ENCODE assay signal across 22 cellular contexts in genomic region chr20:57374343-57374930, GRCh38. TPM values are rescaled to one million over a fixed set of nuclear protein-coding genes. Genes with fewer than 3 reads are reported as not detected.
DNase-seq lines count a peak whose midpoint lies in the region; ATAC-seq and TF ChIP-seq lines count a peak whose summit lies in the region.
"Had no signal": no experiment of that assay in that cellular context is flagged by ENCODE, and none has a peak within 500 bp of the region (broad histone marks: within the 10 kb centered on the region; RNA-seq: fewer than 3 reads in every experiment).

No MANE protein-coding gene starts in this region.

- H3K27me3 Mint-ChIP-seq in GM23338 (ENCODE audit: insufficient read depth, low read depth, poor library complexity): peaks cover 14% of the 10 kb centered on the region
- H3K27me3 Mint-ChIP-seq: IgD-negative memory B cell had no signal

- H3K79me2 ChIP-seq in GM23338 (replicated peaks; ENCODE audit: insufficient read depth): no peaks in the 10 kb centered on the region; the same call in 1 of the 2 replicates
- no peaks in the 10 kb centered on the region for H3K79me2 ChIP-seq in osteoblast (ENCODE audit: insufficient read depth, low read length)

- H3K9me3 ChIP-seq in osteoblast (ENCODE audit: low read depth, low read length): no peaks in the 10 kb centered on the region
- H3K9me3 ChIP-seq: BE2C, mucosa of descending colon, SJCRH30 had no signal

- H4K20me1 ChIP-seq in GM23338 (replicated peaks; ENCODE audit: insufficient read depth): peaks cover 13% of the 10 kb centered on the region; the same call in 1 of the 2 replicates
- H4K20me1 ChIP-seq in osteoblast (ENCODE audit: insufficient read depth, low read length): peaks cover 15% of the 10 kb centered on the region

- H3K27ac ChIP-seq in GM23338 (ENCODE audit: low read depth) (peak overlapping the region; percentile 45; the same call in 1 of the 2 replicates), coronary artery (peak overlapping the region in 1 of 2 donors; percentile 72), osteoblast (ENCODE audit: low read depth, low read length) (peak overlapping the region; percentile 32)
- H3K27ac ChIP-seq: foreskin keratinocyte, SJCRH30 had no signal

- H3K4me1 Mint-ChIP-seq in GM23338: peaks cover 21% of the 10 kb centered on the region

- no peaks in the 10 kb centered on the region for H3K9me3 Mint-ChIP-seq in GM23338
- H3K9me3 Mint-ChIP-seq: activated T-cell treated with anti-CD3 and anti-CD28 coated beads, Interleukin-2, amount 50 U/mL, for 4 hours; IgD-negative memory B cell had no signal

- 0 out of 2 replicates have a peak overlapping the region, but pooled peaks have one; percentile 20 for H3K4me2 ChIP-seq in GM23338
- H3K4me2 ChIP-seq in osteoblast (ENCODE audit: insufficient read depth, low read length): no peak overlapping the region

- peaks cover 93% of the 10 kb centered on the region for H3K36me3 Mint-ChIP-seq in GM23338 (ENCODE audit: low read depth)

- H3K9me2 ChIP-seq in GM23338 (ENCODE audit: insufficient read depth): no peaks in the 10 kb centered on the region

- H3K4me1 ChIP-seq in GM23338 (ENCODE audit: insufficient read depth) (peaks cover 7% of the 10 kb centered on the region), osteoblast (ENCODE audit: insufficient read depth, low read length) (peaks cover 9% of the 10 kb centered on the region)
- H3K4me1 ChIP-seq: BE2C, foreskin keratinocyte, SJCRH30 had no signal

- H3K4me3 ChIP-seq in GM23338: no peak overlapping the region
- peak overlapping the region; percentile 36 for H3K4me3 ChIP-seq in coronary artery
- no peak overlapping the region for H3K4me3 ChIP-seq in osteoblast (ENCODE audit: insufficient read depth, low read length)
- H3K4me3 ChIP-seq: mucosa of descending colon, SJCRH30 had no signal

- H3F3A ChIP-seq in GM23338 (replicated peaks; ENCODE audit: low read depth): no peaks in the 10 kb centered on the region

- TF ChIP-seq CTCF in GM23338 (conservative IDR thresholded peaks at IDR 0.05; ENCODE audit: low read depth in 2 of 2) (no peak), coronary artery (IDR thresholded peaks at IDR 0.05) (no peak), osteoblast (IDR thresholded peaks at IDR 0.05; ENCODE audit: extremely low read depth, low read depth, low read length) (no peak)

- H3K27ac Mint-ChIP-seq in GM23338: peak overlapping the region; percentile 64

- ATAC-seq in GM23338: peak; percentile 74
- ATAC-seq in HG03520 (IDR thresholded peaks at IDR 0.05; ENCODE audit: unreplicated experiment): no peak
- ATAC-seq in HG03571 (IDR thresholded peaks at IDR 0.05; ENCODE audit: unreplicated experiment): no peak
- ATAC-seq: activated T-cell treated with anti-CD3 and anti-CD28 coated beads, Interleukin-2, amount 50 U/mL, for 4 hours; foreskin keratinocyte had no signal

- DNase-seq in GM23338 (ENCODE audit: low spot score): peak; percentile 30
- DNase-seq in OCI-M1 (lab: John Stamatoyannopoulos, UW): peak; percentile 6
- DNase-seq in coronary artery (ENCODE audit: low spot score): no peak
- DNase-seq in osteoblast (ENCODE audit: insufficient read length, low spot score, missing footprints): no peak
- DNase-seq in NCI-H82 (lab: John Stamatoyannopoulos, UW): no peak
- no peak for DNase-seq in NCI-H69 (lab: John Stamatoyannopoulos, UW)
- DNase-seq: activated T-cell treated with anti-CD3 and anti-CD28 coated beads, Interleukin-2, amount 50 U/mL, for 4 hours; BE2C; cerebellar nuclear complex; foreskin keratinocyte; NCI-H187 treated with DMSO at 0.1 percent for 48 hours; NCI-H446 treated with DMSO at 0.1 percent for 48 hours; SJCRH30; T1000 had no signal

- peaks cover 45% of the 10 kb centered on the region for H3K36me3 ChIP-seq in GM23338 (ENCODE audit: insufficient read depth)
- peaks cover 88% of the 10 kb centered on the region for H3K36me3 ChIP-seq in osteoblast (ENCODE audit: insufficient read depth, low read length)

- H2AFZ ChIP-seq in GM23338 (no peak overlapping the region), osteoblast (ENCODE audit: low read length) (no peak overlapping the region)

- H3K27me3 ChIP-seq in GM23338 (ENCODE audit: insufficient read depth) (no peaks in the 10 kb centered on the region), osteoblast (ENCODE audit: insufficient read depth, low read length) (no peaks in the 10 kb centered on the region)
- H3K27me3 ChIP-seq: BE2C, foreskin keratinocyte, SJCRH30 had no signal

- H3K4me3 Mint-ChIP-seq in GM23338: no peak overlapping the region
- H3K4me3 Mint-ChIP-seq: activated T-cell treated with anti-CD3 and anti-CD28 coated beads, Interleukin-2, amount 50 U/mL, for 4 hours; IgD-negative memory B cell had no signal

TF ChIP-seq in GM23338, 12 proteins besides CTCF, POLR2A, EP300 and RAD21 (continues in another document):
- no peak for TF ChIP-seq CREB1 (CRISPR knock-in tag; IDR thresholded peaks at IDR 0.05; ENCODE audit: low read depth)
- TF ChIP-seq REST (IDR thresholded peaks at IDR 0.05; ENCODE audit: unreplicated experiment): no peak
- TF ChIP-seq ZNF331 (CRISPR knock-in tag; IDR thresholded peaks at IDR 0.05; ENCODE audit: low read depth): no peak
- TF ChIP-seq POLR2AphosphoS5 (IDR thresholded peaks at IDR 0.05; ENCODE audit: low read depth): no peak
- no peak for TF ChIP-seq ZNF114 (CRISPR knock-in tag; IDR thresholded peaks at IDR 0.05)
- no peak for TF ChIP-seq STAT1 (IDR thresholded peaks at IDR 0.05; ENCODE audit: unreplicated experiment)
- no peak for TF ChIP-seq NANOG (IDR thresholded peaks at IDR 0.05; ENCODE audit: borderline replicate concordance)
- TF ChIP-seq JUNB (IDR thresholded peaks at IDR 0.05; ENCODE audit: unreplicated experiment): no peak
- TF ChIP-seq EZH2 (IDR thresholded peaks at IDR 0.05; ENCODE audit: low read depth, unreplicated experiment): no peak
- no peak for TF ChIP-seq ETS1 (IDR thresholded peaks at IDR 0.05)

RNA-seq across cellular contexts. Expression of gene RBM38, which starts 16.8 kb away (rescaled TPM):
- total RNA-seq in GM23338 (2014; rRNA removed; shearing (Covaris generic)): 77.6 and 80.5 TPM in 2 replicates
- 22.9 and 32.6 TPM in 2 replicates for polyA plus RNA-seq in GM23338 (2016; fragmentation: Nextera tagmentation; extraction: Ambion mirVana)
- 2.1 and 2.9 TPM in 2 replicates for total RNA-seq in osteoblast

RNA-seq across cellular contexts. Expression of gene RAE1, which starts 23.4 kb away (rescaled TPM):
- total RNA-seq in GM23338 (2014; rRNA removed; shearing (Covaris generic)): 43.3 and 59.7 TPM in 2 replicates
- 33.0 and 35.4 TPM in 2 replicates for polyA plus RNA-seq in GM23338 (2016; fragmentation: Nextera tagmentation; extraction: Ambion mirVana)
- total RNA-seq in osteoblast: 22.7 and 24.6 TPM in 2 replicates

RNA-seq across cellular contexts. Expression of gene SPO11, which starts 44.8 kb away (rescaled TPM):
- total RNA-seq in GM23338 (2014; rRNA removed; shearing (Covaris generic)): not detected in 2 replicates
- polyA plus RNA-seq in GM23338 (2016; fragmentation: Nextera tagmentation; extraction: Ambion mirVana): not detected in 2 replicates
- total RNA-seq in osteoblast: not detected in 2 replicates
- total RNA-seq: activated T-cell treated with anti-CD3 and anti-CD28 coated beads, Interleukin-2, amount 50 U/mL, for 4 hours; endothelial cell of umbilical vein; foreskin keratinocyte; left colon; mucosa of descending colon; osteocyte; SJCRH30; skeletal muscle tissue had no signal
- polyA plus RNA-seq: endothelial cell of umbilical vein, foreskin keratinocyte, IgD-negative memory B cell had no signal

Comparison
In these comparisons a context has a peak if more than half of its experiments do, and no peak if none do; other contexts are left out.
1. DNase-seq: peak in GM23338 (single experiment) and OCI-M1 (single experiment); none in coronary artery (single experiment), osteoblast (single experiment), NCI-H82 (single experiment) and NCI-H69 (single experiment).
2. RNA of gene RBM38, which starts 16.8 kb away (total RNA-seq): 77.6 to 80.5 TPM in GM23338; 2.1 to 2.9 TPM in osteoblast; every median in the first group is over 10 times any median in the second.